1 cellular context compared by ENCODE assay signal in the genomic region with DNA sequence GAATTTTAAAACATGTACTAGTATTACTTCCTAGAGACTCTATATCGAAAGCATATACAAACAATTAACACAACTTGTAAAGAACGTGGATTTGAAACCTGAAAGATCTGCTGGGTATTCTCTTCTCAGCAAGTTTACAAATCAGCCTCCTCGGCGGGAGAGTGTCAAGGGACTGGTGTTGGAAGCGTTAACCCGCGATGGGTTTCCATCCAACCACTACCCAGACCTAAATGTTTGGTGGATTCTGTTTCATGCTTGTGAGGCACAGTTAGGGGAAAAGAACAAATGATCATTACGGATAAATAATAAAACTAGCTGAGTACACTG.
TF ChIP-seq lines count a peak whose summit lies in the region.

No MANE protein-coding gene starts in this region.

TF ChIP-seq in H1, 55 proteins besides CTCF, POLR2A, EP300 and RAD21:
- TF ChIP-seq SAP30 (IDR thresholded peaks at IDR 0.05; ENCODE audit: insufficient read depth, insufficient replicate concordance, low read length) (no peak), FOSL1 (IDR thresholded peaks at IDR 0.05; ENCODE audit: insufficient read depth, low read depth, low read length) (no peak), KDM1A (IDR thresholded peaks at IDR 0.05; ENCODE audit: borderline replicate concordance, low read length) (no peak), RBBP5 (IDR thresholded peaks at IDR 0.05; ENCODE audit: borderline replicate concordance, low read depth, low read length) (no peak), NANOG (IDR thresholded peaks at IDR 0.05; ENCODE audit: insufficient read depth, low read depth, low read length, poor library complexity, severe bottlenecking) (no peak), CHD2 (IDR thresholded peaks at IDR 0.05; ENCODE audit: low read length) (no peak), MAFK (IDR thresholded peaks at IDR 0.05; ENCODE audit: low read depth, low read length) (no peak), SIRT6 (IDR thresholded peaks at IDR 0.05; ENCODE audit: low read length) (no peak), POLR2AphosphoS5 (IDR thresholded peaks at IDR 0.05; ENCODE audit: low read depth, low read length) (no peak), E2F6 (IDR thresholded peaks at IDR 0.05) (no peak), NRF1 (IDR thresholded peaks at IDR 0.05; ENCODE audit: low read depth, low read length) (no peak), POU5F1 (IDR thresholded peaks at IDR 0.05; ENCODE audit: low read depth, low read length) (no peak), TEAD4 (IDR thresholded peaks at IDR 0.05; ENCODE audit: low read depth, low read length) (no peak), RFX5 (IDR thresholded peaks at IDR 0.05; ENCODE audit: borderline replicate concordance, low read depth, low read length) (no peak), SP2 (IDR thresholded peaks at IDR 0.05; ENCODE audit: low read length) (no peak), CBX8 (IDR thresholded peaks at IDR 0.05; ENCODE audit: borderline replicate concordance, low read depth, low read length) (no peak)
- TF ChIP-seq, protein P1, sequence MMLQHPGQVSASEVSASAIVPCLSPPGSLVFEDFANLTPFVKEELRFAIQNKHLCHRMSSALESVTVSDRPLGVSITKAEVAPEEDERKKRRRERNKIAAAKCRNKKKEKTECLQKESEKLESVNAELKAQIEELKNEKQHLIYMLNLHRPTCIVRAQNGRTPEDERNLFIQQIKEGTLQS (IDR thresholded peaks at IDR 0.05; ENCODE audit: insufficient read depth, low read depth, low read length): no peak
- TF ChIP-seq, protein P2, sequence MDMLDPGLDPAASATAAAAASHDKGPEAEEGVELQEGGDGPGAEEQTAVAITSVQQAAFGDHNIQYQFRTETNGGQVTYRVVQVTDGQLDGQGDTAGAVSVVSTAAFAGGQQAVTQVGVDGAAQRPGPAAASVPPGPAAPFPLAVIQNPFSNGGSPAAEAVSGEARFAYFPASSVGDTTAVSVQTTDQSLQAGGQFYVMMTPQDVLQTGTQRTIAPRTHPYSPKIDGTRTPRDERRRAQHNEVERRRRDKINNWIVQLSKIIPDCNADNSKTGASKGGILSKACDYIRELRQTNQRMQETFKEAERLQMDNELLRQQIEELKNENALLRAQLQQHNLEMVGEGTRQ (IDR thresholded peaks at IDR 0.05; ENCODE audit: low read length): no peak
